In the genomic region with DNA sequence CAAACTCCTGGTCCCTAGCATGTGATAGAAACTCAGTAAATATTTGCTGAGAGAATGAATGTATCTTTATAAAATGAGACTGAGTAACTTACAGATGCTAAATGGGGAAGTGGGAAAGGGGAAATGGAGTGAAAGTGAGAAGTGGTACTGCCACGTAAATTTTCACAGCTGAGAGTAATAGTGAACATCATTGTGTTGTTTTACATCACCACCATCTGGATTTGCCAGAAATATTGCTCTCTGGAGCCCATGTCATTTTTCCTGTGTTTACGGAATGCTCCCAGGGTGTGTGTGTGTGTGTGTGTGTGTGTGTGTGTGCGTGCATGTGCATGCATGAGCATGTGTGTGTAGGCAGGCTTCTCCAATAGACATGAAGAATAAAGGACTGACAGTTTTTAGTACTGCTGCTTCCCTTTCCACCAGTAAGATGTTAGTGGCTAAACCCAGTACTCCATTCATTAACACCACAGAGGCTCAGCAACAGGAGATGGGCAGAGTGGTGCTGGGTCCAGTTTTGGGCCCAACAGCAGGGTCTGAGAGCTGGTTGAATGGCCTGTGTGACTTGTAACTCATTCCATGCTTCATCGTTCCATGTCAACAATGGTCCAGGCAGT, we compare ENCODE assay signal across 11 cellular contexts. TPM values are rescaled to one million over a fixed set of nuclear protein-coding genes. Genes with fewer than 3 reads are reported as not detected.
DNase-seq lines count a peak whose midpoint lies in the region; ATAC-seq and TF ChIP-seq lines count a peak whose summit lies in the region.
"Had no signal": no experiment of that assay in that cellular context is flagged by ENCODE, and none has a peak within 500 bp of the region (broad histone marks: within the 10 kb centered on the region; RNA-seq: fewer than 3 reads in every experiment).

No MANE protein-coding gene starts in this region.

- H3K4me3 ChIP-seq in thyroid gland (replicated peaks in 1 of 3) = no peak overlapping the region
- H3K4me3 ChIP-seq: cardiac muscle cell had no signal

- TF ChIP-seq POLR2A in thyroid gland (IDR thresholded peaks at IDR 0.05) = no peak

- H3K4me1 ChIP-seq in thyroid gland = peaks cover 4 to 6% of the 10 kb centered on the region in 2 donors

- DNase-seq in globus pallidus (ENCODE audit: low spot score) (peak; percentile 54), thyroid gland (no peak), activated gamma-delta T cell (lab: John Stamatoyannopoulos, UW) (no peak), iPS-NIHi11 (ENCODE audit: low spot score) (no peak)
- DNase-seq in stimulated activated naive CD8-positive, alpha-beta T cell treated with anti-CD3 and anti-CD28 coated beads, Interleukin-15, Interleukin-2, amounts not matched to agents 100 U/mL and 50 U/mL, for 24 hours = no peak
- DNase-seq: activated CD4-positive, alpha-beta T cell treated with anti-CD3 and anti-CD28 coated beads for 36 hours; MM.1S had no signal

- whole genome bisulfite sequencing in thyroid gland, 2 donors = 91 to 92% methylated on average over 4 of the region's 4 CpGs

- ATAC-seq in GM18520 (IDR thresholded peaks at IDR 0.05; ENCODE audit: unreplicated experiment) (peak; percentile 77), GM21786 (IDR thresholded peaks at IDR 0.05; ENCODE audit: unreplicated experiment) (peak; percentile 86), HG03521 (IDR thresholded peaks at IDR 0.05; ENCODE audit: unreplicated experiment) (peak; percentile 85)
- ATAC-seq in stimulated activated naive CD8-positive, alpha-beta T cell treated with anti-CD3 and anti-CD28 coated beads, Interleukin-15, Interleukin-2, amounts not matched to agents 100 U/mL and 50 U/mL, for 24 hours = no peak
- ATAC-seq: activated CD4-positive, alpha-beta T cell treated with anti-CD3 and anti-CD28 coated beads for 36 hours had no signal

- H3K36me3 ChIP-seq in thyroid gland = no peaks in the 10 kb centered on the region
- H3K36me3 ChIP-seq: cardiac muscle cell had no signal

- no peak for TF ChIP-seq CTCF in thyroid gland (IDR thresholded peaks at IDR 0.05)

- H3K27me3 ChIP-seq in thyroid gland = no peaks in the 10 kb centered on the region
- H3K27me3 ChIP-seq: cardiac muscle cell had no signal

- H3K27ac ChIP-seq in thyroid gland = no peak overlapping the region
- H3K27ac ChIP-seq: cardiac muscle cell had no signal

- no peaks in the 10 kb centered on the region for H3K9me3 ChIP-seq in thyroid gland

- intact Hi-C loops in thyroid gland (cut with DNase I) = no loop called here

RNA-seq across cellular contexts. Expression of a gene that starts 57.3 kb away (rescaled TPM):
- total RNA-seq in thyroid gland = 10 to 100 TPM; 26.5 to 35.7 (median 28.9) TPM
